8 cellular contexts compared by ENCODE assay signal in the genomic region with DNA sequence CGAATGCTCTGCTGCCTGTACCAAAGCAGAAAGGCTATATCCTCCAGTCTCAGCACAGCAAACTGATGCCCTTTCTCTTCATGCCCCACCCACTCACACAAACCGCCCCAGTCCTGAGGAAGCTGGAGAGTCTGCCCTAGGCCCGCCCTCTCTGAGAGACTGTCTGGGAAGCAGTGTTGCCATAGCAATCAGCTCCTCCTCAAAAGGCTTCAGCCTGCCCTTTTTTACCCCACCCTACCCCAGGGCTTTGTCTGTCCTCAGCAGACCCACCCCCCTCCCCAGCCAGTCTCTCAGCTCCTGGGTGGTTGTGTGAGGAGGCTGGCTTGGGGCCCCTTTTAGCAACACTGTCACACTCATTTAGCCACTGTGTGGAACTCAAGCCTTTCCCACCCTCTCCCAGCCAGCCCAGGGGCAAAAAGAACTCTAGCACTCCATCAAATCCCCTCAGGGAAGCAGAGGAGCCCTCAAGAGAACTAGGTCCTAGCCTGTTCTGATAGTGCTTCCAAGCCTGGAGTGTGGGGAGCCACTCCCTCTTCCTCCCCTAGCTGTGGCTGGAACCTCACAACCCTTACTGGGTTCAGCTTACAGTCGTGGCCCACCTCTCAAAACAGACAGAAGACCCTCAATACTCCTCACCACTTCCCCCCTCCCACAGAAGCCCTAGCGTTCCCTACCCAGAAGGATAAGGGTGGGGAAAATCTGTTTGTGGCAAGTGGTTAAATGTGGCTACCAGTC. TPM values are rescaled to one million over a fixed set of nuclear protein-coding genes. Genes with fewer than 3 reads are reported as not detected.
DNase-seq lines count a peak whose midpoint lies in the region; ATAC-seq and TF ChIP-seq lines count a peak whose summit lies in the region.

No MANE protein-coding gene starts in this region.

- no peak for TF ChIP-seq CTCF in left lung (IDR thresholded peaks at IDR 0.05)

- H3K4me3 ChIP-seq in ACC112 (ENCODE audit: low read depth, low read length) (peak overlapping the region; percentile 88), left lung (peak overlapping the region; percentile 55 to 85)

- peaks cover 41% of the 10 kb centered on the region for H3K79me2 ChIP-seq in ACC112 (ENCODE audit: control insufficient read depth, insufficient read depth, low read length, unreplicated experiment)

- TF ChIP-seq POLR2A in GM18951 (IDR thresholded peaks at IDR 0.05; ENCODE audit: extremely low read depth, insufficient read depth, insufficient read length): peak; percentile 23

- in situ Hi-C loops in GM18951 (cut with MboI; ENCODE audit: low sequenced_read_pairs, unreplicated experiment): no loop called here

- intact Hi-C loops in dendritic cell treated with granulocyte-macrophage colony-stimulating factor and Interleukin-4, amounts not matched to agents 40 ng/mL and 50 ng/mL, for 4 days (cut with micrococcal nuclease): no loop called here
- intact Hi-C loops in left lung (cut with DNase I): no loop called here

- H3K27me3 Mint-ChIP-seq in dendritic cell treated with granulocyte-macrophage colony-stimulating factor and Interleukin-4, amounts not matched to agents 40 ng/mL and 50 ng/mL, for 4 days: no peaks in the 10 kb centered on the region

- H3K9me3 ChIP-seq in left lung: no peaks in the 10 kb centered on the region

- H3K4me1 Mint-ChIP-seq in dendritic cell treated with granulocyte-macrophage colony-stimulating factor and Interleukin-4, amounts not matched to agents 40 ng/mL and 50 ng/mL, for 4 days (ENCODE audit: low read depth): peaks cover 64% of the 10 kb centered on the region

- H3K9me3 Mint-ChIP-seq in dendritic cell treated with granulocyte-macrophage colony-stimulating factor and Interleukin-4, amounts not matched to agents 40 ng/mL and 50 ng/mL, for 4 days: no peaks in the 10 kb centered on the region

- no peak overlapping the region for H2AFZ ChIP-seq in ACC112 (ENCODE audit: low read length, unreplicated experiment)

- H3K4me3 Mint-ChIP-seq in dendritic cell treated with granulocyte-macrophage colony-stimulating factor and Interleukin-4, amounts not matched to agents 40 ng/mL and 50 ng/mL, for 4 days: peak overlapping the region; percentile 92

- H3K27me3 ChIP-seq in ACC112 (ENCODE audit: insufficient read depth, low read length): no peaks in the 10 kb centered on the region
- H3K27me3 ChIP-seq in left lung: no peaks in the 10 kb centered on the region

- peak; percentile 22 for ATAC-seq in left lung
- ATAC-seq in HG02970 (IDR thresholded peaks at IDR 0.05; ENCODE audit: low FRiP score, unreplicated experiment): no peak

- H3K27ac Mint-ChIP-seq in dendritic cell treated with granulocyte-macrophage colony-stimulating factor and Interleukin-4, amounts not matched to agents 40 ng/mL and 50 ng/mL, for 4 days: peak overlapping the region; percentile 88

- H3K27ac ChIP-seq in ACC112 (ENCODE audit: low read depth, low read length): peak overlapping the region; percentile 92
- peak overlapping the region; percentile 95 to 96 for H3K27ac ChIP-seq in left lung

- H3K4me1 ChIP-seq in ACC112 (ENCODE audit: control insufficient read depth, insufficient read depth, low read length, unreplicated experiment) (peaks cover 41% of the 10 kb centered on the region), left lung (peaks cover 41 to 68% of the 10 kb centered on the region in 2 donors)

- peaks cover 49% of the 10 kb centered on the region for H3K36me3 Mint-ChIP-seq in dendritic cell treated with granulocyte-macrophage colony-stimulating factor and Interleukin-4, amounts not matched to agents 40 ng/mL and 50 ng/mL, for 4 days (ENCODE audit: low read depth)

- DNase-seq in NCI-H345 (lab: John Stamatoyannopoulos, UW): peak; percentile 73
- peak; percentile 43 to 52 for DNase-seq in activated CD4-positive, alpha-beta T cell treated with anti-CD3 and anti-CD28 coated beads for 24 hours (ENCODE audit: low read depth in 2 of 2)
- peak; percentile 88 to 93 for DNase-seq in left lung
- peak; percentile 53 to 64 for DNase-seq in stimulated activated CD4-positive, alpha-beta T cell treated with anti-CD3 and anti-CD28 coated beads, Interleukin-2, amount 100 ng/mL, for 48 hours

- no peaks in the 10 kb centered on the region for H3K36me3 ChIP-seq in ACC112 (ENCODE audit: insufficient read depth, low read length)
- H3K36me3 ChIP-seq in left lung: peaks cover 0 to 4% of the 10 kb centered on the region in 2 donors

RNA-seq across cellular contexts. Expression of a gene that starts 1.4 kb away (rescaled TPM):
- total RNA-seq in left lung: 10 to 100 TPM; 26.1 to 30.9 TPM

RNA-seq across cellular contexts. Expression of a gene that starts 11.3 kb away (rescaled TPM):
- total RNA-seq in left lung: 10 to 100 TPM; 62.3 to 90.3 TPM

RNA-seq across cellular contexts. Expression of a gene that starts 17.9 kb away (rescaled TPM):
- 10 to 100 TPM; 29.8 to 30.7 TPM for total RNA-seq in left lung

RNA-seq across cellular contexts. Expression of a gene that starts 34.5 kb away (rescaled TPM):
- total RNA-seq in left lung: 10 to 100 TPM; 18.7 to 28.3 TPM

RNA-seq across cellular contexts. Expression of a gene that starts 41.9 kb away (rescaled TPM):
- 100 to 1,000 TPM; 228 to 327 TPM for total RNA-seq in left lung
